In the genomic region with DNA sequence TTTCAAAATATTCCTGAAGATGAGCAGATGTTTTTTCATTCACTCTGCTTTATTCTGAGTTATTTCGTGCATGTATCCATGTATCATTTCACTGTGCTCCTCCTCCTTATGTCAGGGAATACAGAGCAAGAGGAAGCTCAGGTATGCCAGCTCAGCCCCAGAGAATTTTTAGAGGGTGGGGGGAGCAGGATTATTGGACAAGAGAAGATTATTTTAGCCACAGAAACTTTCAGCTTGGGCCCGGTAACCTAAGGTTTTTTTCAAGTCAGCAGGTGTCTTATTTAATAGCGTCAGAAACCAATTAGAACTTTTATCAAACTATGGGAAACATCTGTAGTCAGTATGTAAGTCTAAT, we compare ENCODE assay signal across 1 cellular context.
TF ChIP-seq lines count a peak whose summit lies in the region.

No MANE protein-coding gene starts in this region.

TF ChIP-seq in endothelial cell of umbilical vein, 7 proteins besides CTCF, POLR2A, EP300 and RAD21 (continued from another document):
- TF ChIP-seq GATA2 (IDR thresholded peaks at IDR 0.05; ENCODE audit: insufficient read depth, insufficient read length, low read depth, low read length) (no peak), MYC (IDR thresholded peaks at IDR 0.05; ENCODE audit: low read depth, low read length) (no peak), EZH2 (IDR thresholded peaks at IDR 0.05; ENCODE audit: borderline replicate concordance, low read depth, low read length, severe bottlenecking) (no peak), FOS (IDR thresholded peaks at IDR 0.05; ENCODE audit: borderline replicate concordance, insufficient read depth, low read length) (no peak)
